27 cellular contexts compared by ENCODE assay signal in the genomic region with DNA sequence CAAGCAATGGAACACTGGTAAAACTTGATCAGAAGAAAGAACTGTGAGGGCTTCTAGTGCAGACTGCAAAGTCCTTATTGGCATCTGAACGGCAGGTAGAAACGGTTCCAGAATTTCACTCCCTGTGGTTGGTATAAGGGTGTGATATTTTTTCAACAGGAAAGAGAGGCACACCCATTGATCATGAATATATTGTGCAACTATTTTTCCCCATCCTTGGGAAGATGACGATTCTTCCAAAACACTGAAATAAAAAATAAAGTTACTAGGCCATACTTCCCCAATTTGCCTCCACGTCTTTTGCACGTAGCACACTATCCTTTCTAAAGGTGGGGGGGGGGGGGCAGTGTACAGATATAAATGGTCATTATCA.
"Had no signal": no experiment of that assay in that cellular context is flagged by ENCODE, and none has a peak within 500 bp of the region (broad histone marks: within the 10 kb centered on the region; RNA-seq: fewer than 3 reads in every experiment).

No MANE protein-coding gene starts in this region.

- H3K27ac ChIP-seq: coronary artery, esophagus muscularis mucosa, foreskin keratinocyte, gastroesophageal sphincter, heart left ventricle, hepatocyte, left lung, neural progenitor cell, prostate gland, right atrium auricular region, sigmoid colon, tibial artery had no signal

- H3K9me3 ChIP-seq: esophagus muscularis mucosa, gastroesophageal sphincter, heart left ventricle, left lung, mucosa of descending colon, prostate gland, right atrium auricular region, sigmoid colon, stomach, tibial artery had no signal

- H3K4me1 ChIP-seq: esophagus muscularis mucosa, gastroesophageal sphincter, heart left ventricle, left lung, neural progenitor cell, prostate gland, right atrium auricular region, sigmoid colon, tibial artery had no signal

- H3K9me3 Mint-ChIP-seq: mesothelial cell of epicardium; naive B cell; natural killer cell treated with Interleukin-12 subunit alpha and Interleukin-12 subunit beta and Interleukin-15 and Interleukin-18, amount 100 ng/mL, for 72 hours; neural progenitor cell; stimulated activated effector memory CD8-positive, alpha-beta T cell treated with anti-CD3 and anti-CD28 coated beads, Interleukin-12 subunit alpha, Interleukin-12 subunit beta, amount 100 ng/mL, for 72 hours; type B pancreatic cell had no signal

- H2AFZ ChIP-seq: hepatocyte, neural progenitor cell had no signal

- H3K36me3 ChIP-seq: prostate gland had no signal

- FAIRE-seq: endothelial cell of umbilical vein, kidney had no signal

- H3K4me3 Mint-ChIP-seq: mesothelial cell of epicardium; naive B cell; natural killer cell treated with Interleukin-12 subunit alpha and Interleukin-12 subunit beta and Interleukin-15 and Interleukin-18, amount 100 ng/mL, for 72 hours; neural progenitor cell; stimulated activated effector memory CD8-positive, alpha-beta T cell treated with anti-CD3 and anti-CD28 coated beads, Interleukin-12 subunit alpha, Interleukin-12 subunit beta, amount 100 ng/mL, for 72 hours; type B pancreatic cell had no signal

- ATAC-seq: foreskin keratinocyte; gastroesophageal sphincter; heart left ventricle; left lung; mucosa of descending colon; natural killer cell treated with Interleukin-12 subunit alpha and Interleukin-12 subunit beta and Interleukin-15 and Interleukin-18, amount 100 ng/mL, for 72 hours; stimulated activated effector memory CD8-positive, alpha-beta T cell treated with anti-CD3 and anti-CD28 coated beads, Interleukin-12 subunit alpha, Interleukin-12 subunit beta, amount 100 ng/mL, for 72 hours had no signal

- H3K27ac Mint-ChIP-seq: mesothelial cell of epicardium; naive B cell; natural killer cell treated with Interleukin-12 subunit alpha and Interleukin-12 subunit beta and Interleukin-15 and Interleukin-18, amount 100 ng/mL, for 72 hours; neural progenitor cell; stimulated activated effector memory CD8-positive, alpha-beta T cell treated with anti-CD3 and anti-CD28 coated beads, Interleukin-12 subunit alpha, Interleukin-12 subunit beta, amount 100 ng/mL, for 72 hours; type B pancreatic cell had no signal

- DNase-seq: dermis blood vessel endothelial cell; effector memory CD4-positive, alpha-beta T cell; foreskin keratinocyte; heart left ventricle; kidney; left lung; mesenchymal stem cell; mucosa of descending colon; naive B cell; sigmoid colon; stimulated activated CD4-positive, alpha-beta T cell treated with anti-CD3 and anti-CD28 coated beads, Interleukin-2, amount 100 ng/mL, for 24 hours; stimulated activated CD4-positive, alpha-beta T cell treated with anti-CD3 and anti-CD28 coated beads, Interleukin-4, amount 100 ng/mL, for 24 hours; stimulated activated naive CD4-positive, alpha-beta T cell treated with Interleukin-2 at 50 U/mL for 16 hours; stomach; tibial artery had no signal

- H3K4me3 ChIP-seq: coronary artery, esophagus muscularis mucosa, gastroesophageal sphincter, heart left ventricle, hepatocyte, left lung, mucosa of descending colon, neural progenitor cell, prostate gland, right atrium auricular region, sigmoid colon, stomach, tibial artery had no signal

- H3K79me2 ChIP-seq: hepatocyte had no signal

- H3K4me2 ChIP-seq: hepatocyte, neural progenitor cell had no signal

- H3K4me1 Mint-ChIP-seq: mesothelial cell of epicardium, naive B cell, neural progenitor cell had no signal

- H3K27me3 ChIP-seq: esophagus muscularis mucosa, foreskin keratinocyte, gastroesophageal sphincter, heart left ventricle, hepatocyte, left lung, neural progenitor cell, right atrium auricular region, sigmoid colon, stomach, tibial artery had no signal

- H3K9ac ChIP-seq: neural progenitor cell had no signal

- H3K27me3 Mint-ChIP-seq: naive B cell; natural killer cell treated with Interleukin-12 subunit alpha and Interleukin-12 subunit beta and Interleukin-15 and Interleukin-18, amount 100 ng/mL, for 72 hours; type B pancreatic cell had no signal
